In genomic region chr1:6634278-6635052, GRCh38 we compare ENCODE assay signal across 8 cellular contexts. TPM values are rescaled to one million over a fixed set of nuclear protein-coding genes. Genes with fewer than 3 reads are reported as not detected.
DNase-seq lines count a peak whose midpoint lies in the region; ATAC-seq, FAIRE-seq and TF ChIP-seq lines count a peak whose summit lies in the region.

No MANE protein-coding gene starts in this region.

- H3K27ac Mint-ChIP-seq in activated CD8-positive, alpha-beta T cell treated with anti-CD3 and anti-CD28 coated beads, Interleukin-2, amount 10 ng/mL, durations not matched to agents 7 days and 5 days: no peak overlapping the region

- no peak overlapping the region for H3K4me2 ChIP-seq in parathyroid adenoma (ENCODE audit: low read length)

- peaks cover 44% of the 10 kb centered on the region for H3K36me3 Mint-ChIP-seq in activated CD8-positive, alpha-beta T cell treated with anti-CD3 and anti-CD28 coated beads, Interleukin-2, amount 10 ng/mL, durations not matched to agents 7 days and 5 days (ENCODE audit: low read depth)

- no peak for FAIRE-seq in D721Med (lab: Jason Lieb, UNC)

- H3K27me3 Mint-ChIP-seq in activated CD8-positive, alpha-beta T cell treated with anti-CD3 and anti-CD28 coated beads, Interleukin-2, amount 10 ng/mL, durations not matched to agents 7 days and 5 days (ENCODE audit: low read depth): no peaks in the 10 kb centered on the region

- H3K4me3 ChIP-seq in fibroblast of mammary gland (ENCODE audit: control insufficient read depth, low read depth, low read length): no peak overlapping the region
- no peak overlapping the region for H3K4me3 ChIP-seq in parathyroid adenoma (ENCODE audit: low read depth, low read length)

- H3K9me3 ChIP-seq in parathyroid adenoma (ENCODE audit: control insufficient read depth, low read length): no peaks in the 10 kb centered on the region

- no peaks in the 10 kb centered on the region for H3K9me3 Mint-ChIP-seq in activated CD8-positive, alpha-beta T cell treated with anti-CD3 and anti-CD28 coated beads, Interleukin-2, amount 10 ng/mL, durations not matched to agents 7 days and 5 days (ENCODE audit: insufficient read depth)

- DNase-seq in D721Med (ENCODE audit: insufficient read length, low spot score): peak; percentile 55
- DNase-seq in LHCN-M2 (ENCODE audit: low read depth): peak; percentile 23
- peak; percentile 42 for DNase-seq in activated CD8-positive, alpha-beta T cell treated with anti-CD3 and anti-CD28 coated beads, Interleukin-2, amount 10 ng/mL, durations not matched to agents 7 days and 5 days
- DNase-seq in fibroblast of mammary gland (ENCODE audit: low read depth): peak; percentile 50
- no peak for DNase-seq in OCI-M2 (lab: John Stamatoyannopoulos, UW; ENCODE audit: unreplicated experiment)

- no peak overlapping the region for H2AFZ ChIP-seq in parathyroid adenoma

- POLR2A ChIA-PET in activated CD8-positive, alpha-beta T cell treated with anti-CD3 and anti-CD28 coated beads, Interleukin-2, amount 10 ng/mL, durations not matched to agents 7 days and 5 days (lab: Charles Lee): no interaction called here

- H3K27ac ChIP-seq in parathyroid adenoma: no peak overlapping the region

- H3K79me2 ChIP-seq in parathyroid adenoma: no peaks in the 10 kb centered on the region

- no peaks in the 10 kb centered on the region for H3K4me1 ChIP-seq in parathyroid adenoma

- H3K27me3 ChIP-seq in parathyroid adenoma (ENCODE audit: control insufficient read depth, insufficient read depth, low read length): no peaks in the 10 kb centered on the region

- ATAC-seq in activated CD8-positive, alpha-beta T cell treated with anti-CD3 and anti-CD28 coated beads, Interleukin-2, amount 10 ng/mL, durations not matched to agents 7 days and 5 days: peak; percentile 48
- ATAC-seq in GM19452 (IDR thresholded peaks at IDR 0.05; ENCODE audit: unreplicated experiment): no peak
- ATAC-seq in HG03095 (IDR thresholded peaks at IDR 0.05; ENCODE audit: unreplicated experiment): no peak

- no peak overlapping the region for H3K9ac ChIP-seq in parathyroid adenoma

- no peaks in the 10 kb centered on the region for H3K36me3 ChIP-seq in parathyroid adenoma (ENCODE audit: control insufficient read depth, insufficient read depth, low read length)

- TF ChIP-seq CTCF in D721Med (IDR thresholded peaks at IDR 0.05; ENCODE audit: insufficient read depth, missing control alignments) (peak; percentile 29), fibroblast of mammary gland (conservative IDR thresholded peaks at IDR 0.05; ENCODE audit: control insufficient read depth, insufficient read depth, low read depth, low read length) (peak; percentile 35), parathyroid adenoma (IDR thresholded peaks at IDR 0.05) (peak; percentile 40)

- peaks cover under 1% of the 10 kb centered on the region for H3K4me1 Mint-ChIP-seq in activated CD8-positive, alpha-beta T cell treated with anti-CD3 and anti-CD28 coated beads, Interleukin-2, amount 10 ng/mL, durations not matched to agents 7 days and 5 days (ENCODE audit: low read depth)

- CTCF ChIA-PET in activated CD8-positive, alpha-beta T cell treated with anti-CD3 and anti-CD28 coated beads, Interleukin-2, amount 10 ng/mL, durations not matched to agents 7 days and 5 days (lab: Charles Lee): interaction anchor here (0.7 to 3.1 kb wide), 4 partner anchors 12 to 145 kb away, joined by 3 to 9 read pairs (median 3); no protein-coding TSS in a partner anchor

- H3K4me3 Mint-ChIP-seq in activated CD8-positive, alpha-beta T cell treated with anti-CD3 and anti-CD28 coated beads, Interleukin-2, amount 10 ng/mL, durations not matched to agents 7 days and 5 days: no peak overlapping the region

RNA-seq across cellular contexts. Expression of gene THAP3, which starts 9.8 kb away (rescaled TPM):
- 23.3 and 25.0 TPM in 2 replicates for total RNA-seq in LHCN-M2 (2014; rRNA removed)
- 15.3 TPM for polyA plus RNA-seq in LHCN-M2 (2012)
- 10 to 100 TPM; 19.1 to 20.8 TPM for total RNA-seq in activated CD8-positive, alpha-beta T cell treated with anti-CD3 and anti-CD28 coated beads, Interleukin-2, amount 10 ng/mL, durations not matched to agents 7 days and 5 days

RNA-seq across cellular contexts. Expression of gene PHF13, which starts 20.9 kb away (rescaled TPM):
- 11.5 and 11.7 TPM in 2 replicates for total RNA-seq in LHCN-M2 (2014; rRNA removed)
- 11.7 TPM for polyA plus RNA-seq in LHCN-M2 (2012)
- 10 to 100 TPM; 11.8 to 12.6 TPM for total RNA-seq in activated CD8-positive, alpha-beta T cell treated with anti-CD3 and anti-CD28 coated beads, Interleukin-2, amount 10 ng/mL, durations not matched to agents 7 days and 5 days

RNA-seq across cellular contexts. Expression of gene KLHL21, which starts 31.8 kb away (rescaled TPM):
- 46.8 and 51.2 TPM in 2 replicates for total RNA-seq in LHCN-M2 (2014; rRNA removed)
- 21.1 TPM for polyA plus RNA-seq in LHCN-M2 (2012)
- total RNA-seq in activated CD8-positive, alpha-beta T cell treated with anti-CD3 and anti-CD28 coated beads, Interleukin-2, amount 10 ng/mL, durations not matched to agents 7 days and 5 days: 10 to 100 TPM; 22.8 to 23.0 TPM

RNA-seq across cellular contexts. Expression of gene ZBTB48, which starts 54.7 kb away (rescaled TPM):
- 14.2 and 14.9 TPM in 2 replicates for total RNA-seq in LHCN-M2 (2014; rRNA removed)
- polyA plus RNA-seq in LHCN-M2 (2012): 12.6 TPM
- 10 to 100 TPM; 36.5 to 41.7 TPM for total RNA-seq in activated CD8-positive, alpha-beta T cell treated with anti-CD3 and anti-CD28 coated beads, Interleukin-2, amount 10 ng/mL, durations not matched to agents 7 days and 5 days
